Comparison of ENCODE assay signal across 17 cellular contexts in genomic region chrX:154670848-154671247, GRCh38. TPM values are rescaled to one million over a fixed set of nuclear protein-coding genes. Genes with fewer than 3 reads are reported as not detected.
"Had no signal": no experiment of that assay in that cellular context is flagged by ENCODE, and none has a peak within 500 bp of the region (broad histone marks: within the 10 kb centered on the region; RNA-seq: fewer than 3 reads in every experiment).

No MANE protein-coding gene starts in this region.

RNA-seq across cellular contexts. Expression of gene CTAG2, which starts 17.5 kb away (rescaled TPM):
- total RNA-seq: natural killer cell treated with Interleukin-12 subunit alpha and Interleukin-12 subunit beta and Interleukin-15 and Interleukin-18, amount 100 ng/mL, for 72 hours; neural crest cell; omental fat pad; osteocyte; pancreas; pulmonary artery endothelial cell; right atrium auricular region; sciatic nerve; smooth muscle cell; suprapubic skin; transverse colon; upper lobe of right lung; urinary bladder; uterus had no signal
- polyA plus RNA-seq: naive thymus-derived CD8-positive, alpha-beta T cell; smooth muscle cell; urinary bladder had no signal

RNA-seq across cellular contexts. Expression of gene CTAG1B, which starts 51.8 kb away (rescaled TPM):
- total RNA-seq: naive thymus-derived CD8-positive, alpha-beta T cell; natural killer cell treated with Interleukin-12 subunit alpha and Interleukin-12 subunit beta and Interleukin-15 and Interleukin-18, amount 100 ng/mL, for 72 hours; neural crest cell; omental fat pad; osteocyte; pancreas; posterior vena cava; pulmonary artery endothelial cell; right atrium auricular region; sciatic nerve; smooth muscle cell; suprapubic skin; transverse colon; upper lobe of right lung; urinary bladder had no signal
- polyA plus RNA-seq: naive thymus-derived CD8-positive, alpha-beta T cell; pancreas; smooth muscle cell; thymus; urinary bladder had no signal
